Comparison of ENCODE assay signal across 18 cellular contexts in the genomic region with DNA sequence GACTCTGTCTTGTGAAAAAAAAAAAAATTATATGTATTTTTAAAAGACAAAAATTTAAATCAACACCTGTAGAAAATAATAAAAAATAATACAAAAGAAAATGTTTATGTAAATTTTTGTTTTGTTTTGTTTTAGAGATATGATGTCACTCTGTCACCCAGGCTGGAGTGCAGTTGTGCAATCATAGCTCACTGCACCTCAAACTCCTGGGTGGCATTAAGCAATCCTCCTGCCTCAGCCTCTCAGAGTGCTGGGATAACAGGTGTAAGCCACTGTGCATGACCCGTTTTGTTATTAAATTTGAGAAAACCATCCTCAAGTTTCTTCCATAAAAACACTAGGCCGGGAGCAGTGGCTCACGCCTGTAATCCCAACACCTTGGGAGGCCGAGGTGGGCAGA. TPM values are rescaled to one million over a fixed set of nuclear protein-coding genes. Genes with fewer than 3 reads are reported as not detected.
"Had no signal": no experiment of that assay in that cellular context is flagged by ENCODE, and none has a peak within 500 bp of the region (broad histone marks: within the 10 kb centered on the region; RNA-seq: fewer than 3 reads in every experiment).

No MANE protein-coding gene starts in this region.

- H3K4me1 ChIP-seq: esophagus squamous epithelium, lower lobe of right lung, prostate gland, right atrium auricular region, tibial artery had no signal

- ATAC-seq: lower lobe of right lung; stimulated activated naive CD8-positive, alpha-beta T cell treated with anti-CD3 and anti-CD28 coated beads, Interleukin-15, Interleukin-2, amounts not matched to agents 100 U/mL and 50 U/mL, for 24 hours had no signal

- H3K36me3 ChIP-seq: esophagus squamous epithelium, lower lobe of right lung, prostate gland, right atrium auricular region had no signal

- DNase-seq: activated B cell treated with CpG ODN at 0.5 μM for 24 hours; activated CD4-positive, alpha-beta memory T cell treated with anti-CD3 and anti-CD28 coated beads for 36 hours; activated CD4-positive, alpha-beta T cell treated with anti-CD3 and anti-CD28 coated beads for 4 hours; activated T-cell treated with anti-CD3 and anti-CD28 coated beads for 4 hours; amniotic stem cell; effector memory CD4-positive, alpha-beta T cell; esophagus squamous epithelium; foreskin fibroblast; lower lobe of right lung; stimulated activated naive CD8-positive, alpha-beta T cell treated with anti-CD3 and anti-CD28 coated beads, Interleukin-15, Interleukin-2, amounts not matched to agents 100 U/mL and 50 U/mL, for 24 hours; substantia nigra had no signal

- H3K9me3 ChIP-seq: esophagus squamous epithelium, lower lobe of right lung, prostate gland, right atrium auricular region, tibial artery had no signal

- H3K27ac ChIP-seq: esophagus squamous epithelium, hepatocyte, lower lobe of right lung, prostate gland, right atrium auricular region, skin epidermis, tibial artery had no signal

- H3K27me3 ChIP-seq: esophagus squamous epithelium, hepatocyte, right atrium auricular region, tibial artery had no signal

- H3K4me3 ChIP-seq: esophagus squamous epithelium, hepatocyte, lower lobe of right lung, prostate gland, right atrium auricular region, skin epidermis, tibial artery had no signal

RNA-seq across cellular contexts. Expression of a gene that starts 56.2 kb away (rescaled TPM):
- total RNA-seq: activated CD4-positive, alpha-beta memory T cell treated with anti-CD3 and anti-CD28 coated beads for 36 hours; activated T-helper 1 cell treated with anti-CD3 and anti-CD28 coated beads, Interleukin-12 subunit alpha, Interleukin-12 subunit beta, Interleukin-2, Interleukin-4 antibody, amounts not matched to agents 30 ng/mL and 10 ng/mL and 1 ng/mL, durations not matched to agents 14 hours and 24 hours and 36 hours; myocyte had no signal
